In genomic region chr21:29716753-29717152, GRCh38 we compare ENCODE assay signal across 38 cellular contexts.
"Had no signal": no experiment of that assay in that cellular context is flagged by ENCODE, and none has a peak within 500 bp of the region (broad histone marks: within the 10 kb centered on the region; RNA-seq: fewer than 3 reads in every experiment).

No MANE protein-coding gene starts in this region.

- H3K36me3 ChIP-seq: adrenal gland, ascending aorta, brain microvascular endothelial cell, breast epithelium, cardiac muscle cell had no signal

- H3K4me1 ChIP-seq: adrenal gland, ascending aorta, breast epithelium had no signal

- H3K27me3 ChIP-seq: ascending aorta, body of pancreas, brain microvascular endothelial cell, breast epithelium, cardiac muscle cell had no signal

- H3K9me3 ChIP-seq: adrenal gland, ascending aorta, body of pancreas had no signal

- H3K27me3 Mint-ChIP-seq: brain; central memory CD8-positive, alpha-beta T cell had no signal

- H3K4me3 Mint-ChIP-seq: activated naive CD4-positive, alpha-beta T cell treated with anti-CD3 and anti-CD28 coated beads for 36 hours; activated naive CD4-positive, alpha-beta T cell treated with anti-CD3 and anti-CD28 coated beads, Interleukin-2, amount 10 ng/mL, durations not matched to agents 7 days and 5 days; activated naive CD4-positive, alpha-beta T cell treated with anti-CD3 and anti-CD28 coated beads, Interleukin-2, amount 50 U/mL, for 24 hours; activated naive CD8-positive, alpha-beta T cell; activated naive CD8-positive, alpha-beta T cell treated with anti-CD3 and anti-CD28 coated beads for 36 hours; activated naive CD8-positive, alpha-beta T cell treated with anti-CD3 and anti-CD28 coated beads, Interleukin-2, amount 10 ng/mL, durations not matched to agents 7 days and 5 days; activated T-cell treated with anti-CD3 and anti-CD28 coated beads, Interleukin-2, amount 50 U/mL, for 24 hours; activated T-cell treated with anti-CD3 and anti-CD28 coated beads, Interleukin-2, amount 50 U/mL, for 4 hours; activated T-cell treated with anti-CD3 and anti-CD28 coated beads, Interleukin-2, amount 50 U/mL, for 72 hours; activated T-helper 1 cell treated with anti-CD3 and anti-CD28 coated beads, Interleukin-12 subunit alpha, Interleukin-12 subunit beta, Interleukin-2, Interleukin-4 antibody, amounts not matched to agents 30 ng/mL and 10 ng/mL and 1 ng/mL, durations not matched to agents 14 hours and 24 hours and 36 hours; activated T-helper 17 cell treated with anti-CD3 and anti-CD28 coated beads, Interleukin-2, amount 50 U/mL, for 72 hours; brain; central memory CD8-positive, alpha-beta T cell had no signal

- ATAC-seq: activated naive CD4-positive, alpha-beta T cell treated with anti-CD3 and anti-CD28 coated beads, Interleukin-2, amount 50 U/mL, for 72 hours; activated T-cell treated with anti-CD3 and anti-CD28 coated beads, Interleukin-2, amount 50 U/mL, for 4 hours; activated T-cell treated with anti-CD3 and anti-CD28 coated beads, Interleukin-2, amount 50 U/mL, for 72 hours; activated T-helper 17 cell treated with anti-CD3 and anti-CD28 coated beads, Interleukin-2, amount 50 U/mL, for 72 hours; body of pancreas had no signal

- H3K36me3 Mint-ChIP-seq: activated naive CD4-positive, alpha-beta T cell treated with anti-CD3 and anti-CD28 coated beads, Interleukin-2, amount 10 ng/mL, durations not matched to agents 7 days and 5 days; activated naive CD8-positive, alpha-beta T cell; activated naive CD8-positive, alpha-beta T cell treated with anti-CD3 and anti-CD28 coated beads, Interleukin-2, amount 10 ng/mL, durations not matched to agents 7 days and 5 days; brain had no signal

- H3K4me3 ChIP-seq: adrenal gland, ascending aorta, body of pancreas, breast epithelium, cardiac muscle cell had no signal

- H3K9me3 Mint-ChIP-seq: activated naive CD4-positive, alpha-beta T cell treated with anti-CD3 and anti-CD28 coated beads, Interleukin-2, amount 10 ng/mL, durations not matched to agents 7 days and 5 days; activated naive CD8-positive, alpha-beta T cell treated with anti-CD3 and anti-CD28 coated beads, Interleukin-2, amount 10 ng/mL, durations not matched to agents 7 days and 5 days; activated T-cell treated with anti-CD3 and anti-CD28 coated beads, Interleukin-2, amount 50 U/mL, for 4 hours; activated T-helper 2 cell treated with anti-CD3 and anti-CD28 coated beads, Interferon-gamma antibody, Interleukin-2, Interleukin-4, amounts not matched to agents 10 μg/mL and 5 μg/mL and 100 μg/mL, durations not matched to agents 14 hours and 24 hours and 36 hours had no signal

- H3K27ac ChIP-seq: adrenal gland, ascending aorta, body of pancreas, brain microvascular endothelial cell, breast epithelium, cardiac muscle cell had no signal

- H3K4me1 Mint-ChIP-seq: activated naive CD4-positive, alpha-beta T cell treated with anti-CD3 and anti-CD28 coated beads, Interleukin-2, amount 10 ng/mL, durations not matched to agents 7 days and 5 days; activated naive CD4-positive, alpha-beta T cell treated with anti-CD3 and anti-CD28 coated beads, Interleukin-2, amount 50 U/mL, for 24 hours; activated naive CD8-positive, alpha-beta T cell treated with anti-CD3 and anti-CD28 coated beads for 36 hours; activated naive CD8-positive, alpha-beta T cell treated with anti-CD3 and anti-CD28 coated beads, Interleukin-2, amount 10 ng/mL, durations not matched to agents 7 days and 5 days; activated T-helper 17 cell treated with anti-CD3 and anti-CD28 coated beads, Interleukin-2, amount 50 U/mL, for 72 hours; central memory CD8-positive, alpha-beta T cell had no signal

- FAIRE-seq: astrocyte, bronchial epithelial cell had no signal

- H3K27ac Mint-ChIP-seq: activated naive CD4-positive, alpha-beta T cell treated with anti-CD3 and anti-CD28 coated beads for 36 hours; activated naive CD4-positive, alpha-beta T cell treated with anti-CD3 and anti-CD28 coated beads, Interleukin-2, amount 10 ng/mL, durations not matched to agents 7 days and 5 days; activated naive CD4-positive, alpha-beta T cell treated with anti-CD3 and anti-CD28 coated beads, Interleukin-2, amount 50 U/mL, for 24 hours; activated naive CD4-positive, alpha-beta T cell treated with anti-CD3 and anti-CD28 coated beads, Interleukin-2, amount 50 U/mL, for 72 hours; activated naive CD8-positive, alpha-beta T cell; activated naive CD8-positive, alpha-beta T cell treated with anti-CD3 and anti-CD28 coated beads for 36 hours; activated naive CD8-positive, alpha-beta T cell treated with anti-CD3 and anti-CD28 coated beads, Interleukin-2, amount 10 ng/mL, durations not matched to agents 7 days and 5 days; activated T-cell treated with anti-CD3 and anti-CD28 coated beads, Interleukin-2, amount 50 U/mL, for 24 hours; activated T-cell treated with anti-CD3 and anti-CD28 coated beads, Interleukin-2, amount 50 U/mL, for 72 hours; activated T-helper 1 cell treated with anti-CD3 and anti-CD28 coated beads, Interleukin-12 subunit alpha, Interleukin-12 subunit beta, Interleukin-2, Interleukin-4 antibody, amounts not matched to agents 30 ng/mL and 10 ng/mL and 1 ng/mL, durations not matched to agents 14 hours and 24 hours and 36 hours; activated T-helper 17 cell treated with anti-CD3 and anti-CD28 coated beads, Interleukin-2, amount 50 U/mL, for 72 hours; activated T-helper 2 cell treated with anti-CD3 and anti-CD28 coated beads, Interferon-gamma antibody, Interleukin-2, Interleukin-4, amounts not matched to agents 10 μg/mL and 5 μg/mL and 100 μg/mL, durations not matched to agents 14 hours and 24 hours and 36 hours; brain had no signal

- DNase-seq: activated effector memory CD4-positive, alpha-beta T cell treated with anti-CD3 and anti-CD28 coated beads, Interleukin-2, amount 50 U/mL, for 16 hours; activated effector memory CD4-positive, alpha-beta T cell treated with Interleukin-2 at 50 U/mL for 16 hours; activated gamma-delta T cell; activated gamma-delta T cell treated with Interleukin-2 at 50 U/mL for 16 hours; activated naive CD4-positive, alpha-beta T cell; activated naive CD4-positive, alpha-beta T cell treated with anti-CD3 and anti-CD28 coated beads for 36 hours; activated naive CD4-positive, alpha-beta T cell treated with anti-CD3 and anti-CD28 coated beads, Interleukin-2, amount 10 ng/mL, durations not matched to agents 7 days and 5 days; activated naive CD4-positive, alpha-beta T cell treated with anti-CD3 and anti-CD28 coated beads, Interleukin-2, amount 50 U/mL, for 16 hours; activated naive CD4-positive, alpha-beta T cell treated with Interleukin-2 at 50 U/mL for 16 hours; activated naive CD8-positive, alpha-beta T cell treated with anti-CD3 and anti-CD28 coated beads for 36 hours; activated naive CD8-positive, alpha-beta T cell treated with anti-CD3 and anti-CD28 coated beads, Interleukin-2, amount 10 ng/mL, durations not matched to agents 7 days and 5 days; activated T-cell treated with anti-CD3 and anti-CD28 coated beads, Interleukin-2, amount 50 U/mL, for 24 hours; activated T-cell treated with anti-CD3 and anti-CD28 coated beads, Interleukin-2, amount 50 U/mL, for 4 hours; activated T-cell treated with anti-CD3 and anti-CD28 coated beads, Interleukin-2, amount 50 U/mL, for 48 hours; activated T-cell treated with anti-CD3 and anti-CD28 coated beads, Interleukin-2, amount 50 U/mL, for 72 hours; adrenal gland; amniotic stem cell; amygdala; anterior cingulate cortex; aorta; body of pancreas; brain microvascular endothelial cell; caudate nucleus; central memory CD4-positive, alpha-beta T cell; cerebellar nuclear complex had no signal
